ENCODE assay signal across 8 cellular contexts in the genomic region with DNA sequence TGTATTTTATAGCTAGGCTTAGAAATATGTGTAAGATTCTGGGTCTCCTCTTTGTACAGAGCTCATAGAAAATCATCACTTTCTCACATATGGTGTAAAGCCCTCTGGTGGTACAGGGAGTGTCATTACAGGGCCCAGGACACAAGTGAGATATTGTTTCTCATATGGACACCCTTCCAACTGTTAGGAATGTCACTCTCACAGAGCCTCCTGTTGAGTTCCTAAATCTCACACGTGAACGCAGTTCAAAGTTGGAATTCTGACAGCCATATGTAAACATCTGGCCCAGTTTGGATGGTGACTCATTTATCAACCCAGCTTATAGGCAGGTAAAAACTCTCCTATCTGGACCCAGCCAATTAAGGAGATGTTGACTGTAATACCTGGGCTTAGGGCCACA. TPM values are rescaled to one million over a fixed set of nuclear protein-coding genes. Genes with fewer than 3 reads are reported as not detected.
A peak's percentile ranks its signal among the peaks of the same experiment; 100 is the strongest.
DNase-seq lines count a peak whose midpoint lies in the region; ATAC-seq, FAIRE-seq and TF ChIP-seq lines count a peak whose summit lies in the region.
"Had no signal": no experiment of that assay in that cellular context is flagged by ENCODE, and none has a peak within 500 bp of the region (broad histone marks: within the 10 kb centered on the region; RNA-seq: fewer than 3 reads in every experiment).

No MANE protein-coding gene starts in this region.

- no peaks in the 10 kb centered on the region for H3K36me3 ChIP-seq in Loucy (ENCODE audit: insufficient read depth, low read length)
- no peaks in the 10 kb centered on the region for H3K36me3 ChIP-seq in pancreas

- H3K27me3 ChIP-seq in Loucy (ENCODE audit: insufficient read depth, low read length, poor library complexity, severe bottlenecking) (no peaks in the 10 kb centered on the region), pancreas (no peaks in the 10 kb centered on the region)

- peaks cover 32% of the 10 kb centered on the region for H3K9me3 Mint-ChIP-seq in MCF 10A (ENCODE audit: unreplicated experiment)
- H3K9me3 Mint-ChIP-seq: central memory CD8-positive, alpha-beta T cell had no signal

- ATAC-seq in pancreas (peak in 3 of 4 donors; percentile 64 to 69 (median 66)), HG02870 (IDR thresholded peaks at IDR 0.05; ENCODE audit: unreplicated experiment) (no peak)

- no peak overlapping the region for H2AFZ ChIP-seq in Loucy (ENCODE audit: low read length)

- H3K4me1 ChIP-seq in Loucy (ENCODE audit: insufficient read depth, low read length, poor library complexity, severe bottlenecking) (no peaks in the 10 kb centered on the region), pancreas (no peaks in the 10 kb centered on the region)

- no peaks in the 10 kb centered on the region for H3K9me2 ChIP-seq in Loucy (replicated peaks; ENCODE audit: low read depth, low read length)

- no TSS peak for BruUV-seq in MCF 10A (replicated peaks; lab: Mats Ljungman, UMichigan)

- POLR2A ChIA-PET in MCF 10A (lab: Yijun Ruan, JAX): interaction anchor here (0.6 to 1.4 kb wide), 3 partner anchors 16 to 309 kb away, joined by 3 to 4 read pairs (median 4); no protein-coding TSS in a partner anchor

- H3K9me3 ChIP-seq in Loucy (ENCODE audit: insufficient read depth, low read depth, low read length) (no peaks in the 10 kb centered on the region), pancreas (no peaks in the 10 kb centered on the region)

- 2 to 6% methylated on average over 2 of the region's 2 CpGs for WGBS in pancreas, 2 donors

- DNase-seq in ELR (ENCODE audit: low read depth): peak; percentile 40
- no peak for DNase-seq in MCF 10A (ENCODE audit: unreplicated experiment)
- DNase-seq in pancreas: no peak
- no peak for DNase-seq in retina
- no peak for DNase-seq in activated effector memory CD4-positive, alpha-beta T cell treated with Interleukin-2 at 50 U/mL for 16 hours

- H3F3A ChIP-seq in Loucy (ENCODE audit: low read depth): no peaks in the 10 kb centered on the region

- intact Hi-C loops in MCF 10A (cut with micrococcal nuclease): no loop called here
- intact Hi-C loops in pancreas (cut with DNase I): no loop called here

- no peaks in the 10 kb centered on the region for H3K4me1 Mint-ChIP-seq in MCF 10A (ENCODE audit: insufficient read depth, unreplicated experiment)

- no peaks in the 10 kb centered on the region for H3K36me3 Mint-ChIP-seq in MCF 10A (ENCODE audit: insufficient read depth, unreplicated experiment)

- H3K27ac Mint-ChIP-seq in MCF 10A (ENCODE audit: low read depth, unreplicated experiment): no peak overlapping the region

- H3K9ac ChIP-seq in Loucy (ENCODE audit: low read depth, low read length, poor library complexity, severe bottlenecking): no peak overlapping the region

- no peak overlapping the region for H3K4me3 Mint-ChIP-seq in MCF 10A (ENCODE audit: unreplicated experiment)
- H3K4me3 Mint-ChIP-seq: central memory CD8-positive, alpha-beta T cell had no signal

- H3K4me3 ChIP-seq in Loucy (ENCODE audit: low read length, poor library complexity, severe bottlenecking) (no peak overlapping the region), pancreas (no peak overlapping the region)

- CTCF ChIA-PET in MCF 10A (lab: Yijun Ruan, JAX): interaction anchor here (0.6 to 1.2 kb wide), 14 partner anchors 10 to 358 kb away, joined by 3 to 10 read pairs (median 3); partner anchors contain the start of gene ZNF107

- no peaks in the 10 kb centered on the region for H3K27me3 Mint-ChIP-seq in MCF 10A (ENCODE audit: insufficient read depth, unreplicated experiment)
- H3K27me3 Mint-ChIP-seq: central memory CD8-positive, alpha-beta T cell had no signal

- no peak for FAIRE-seq in pancreas (lab: Jason Lieb, UNC)

- no peak overlapping the region for H3K4me2 ChIP-seq in Loucy (ENCODE audit: low read depth, low read length, poor library complexity, severe bottlenecking)

- no peaks in the 10 kb centered on the region for H3K79me2 ChIP-seq in Loucy (ENCODE audit: insufficient read depth, low read length)

- H3K27ac ChIP-seq in pancreas: no peak overlapping the region

- peak; percentile 64 for TF ChIP-seq CTCF in Loucy (conservative IDR thresholded peaks at IDR 0.05; ENCODE audit: low read length)
- TF ChIP-seq CTCF in MCF 10A (IDR thresholded peaks at IDR 0.05; ENCODE audit: unreplicated experiment): peak; percentile 20
- TF ChIP-seq CTCF in pancreas (IDR thresholded peaks at IDR 0.05): peak; percentile 23 to 42 (median 34)

- no peaks in the 10 kb centered on the region for H4K20me1 ChIP-seq in Loucy (ENCODE audit: insufficient read depth, low read length, poor library complexity, severe bottlenecking)

RNA-seq across cellular contexts. Expression of gene ZNF107, which starts 35.4 kb away (rescaled TPM):
- 4.6 and 5.0 TPM in 2 replicates for total RNA-seq in MCF 10A (2022)
- 1 to 10 TPM in 5 of 6 donors, under 1 TPM in 1; 0.75 to 2.9 (median 1.6) TPM for total RNA-seq in pancreas
- polyA plus RNA-seq in pancreas: 1 to 10 TPM in 1 of 2 donors, under 1 TPM in 1; 0.68 to 1.7 TPM
